ENCODE assay signal across 1 cellular context in genomic region chr1:209675567-209676154, GRCh38.
A peak's percentile ranks its signal among the peaks of the same experiment; 100 is the strongest.
TF ChIP-seq lines count a peak whose summit lies in the region.

No MANE protein-coding gene starts in this region.

TF ChIP-seq in GM12878, 131 proteins besides CTCF, POLR2A, EP300 and RAD21:
- TF ChIP-seq, protein P1, sequence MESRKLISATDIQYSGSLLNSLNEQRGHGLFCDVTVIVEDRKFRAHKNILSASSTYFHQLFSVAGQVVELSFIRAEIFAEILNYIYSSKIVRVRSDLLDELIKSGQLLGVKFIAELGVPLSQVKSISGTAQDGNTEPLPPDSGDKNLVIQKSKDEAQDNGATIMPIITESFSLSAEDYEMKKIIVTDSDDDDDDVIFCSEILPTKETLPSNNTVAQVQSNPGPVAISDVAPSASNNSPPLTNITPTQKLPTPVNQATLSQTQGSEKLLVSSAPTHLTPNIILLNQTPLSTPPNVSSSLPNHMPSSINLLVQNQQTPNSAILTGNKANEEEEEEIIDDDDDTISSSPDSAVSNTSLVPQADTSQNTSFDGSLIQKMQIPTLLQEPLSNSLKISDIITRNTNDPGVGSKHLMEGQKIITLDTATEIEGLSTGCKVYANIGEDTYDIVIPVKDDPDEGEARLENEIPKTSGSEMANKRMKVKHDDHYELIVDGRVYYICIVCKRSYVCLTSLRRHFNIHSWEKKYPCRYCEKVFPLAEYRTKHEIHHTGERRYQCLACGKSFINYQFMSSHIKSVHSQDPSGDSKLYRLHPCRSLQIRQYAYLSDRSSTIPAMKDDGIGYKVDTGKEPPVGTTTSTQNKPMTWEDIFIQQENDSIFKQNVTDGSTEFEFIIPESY (IDR thresholded peaks at IDR 0.05): 0 out of 2 replicates have a peak, but pooled peaks have one; percentile 35
- TF ChIP-seq, protein P2, sequence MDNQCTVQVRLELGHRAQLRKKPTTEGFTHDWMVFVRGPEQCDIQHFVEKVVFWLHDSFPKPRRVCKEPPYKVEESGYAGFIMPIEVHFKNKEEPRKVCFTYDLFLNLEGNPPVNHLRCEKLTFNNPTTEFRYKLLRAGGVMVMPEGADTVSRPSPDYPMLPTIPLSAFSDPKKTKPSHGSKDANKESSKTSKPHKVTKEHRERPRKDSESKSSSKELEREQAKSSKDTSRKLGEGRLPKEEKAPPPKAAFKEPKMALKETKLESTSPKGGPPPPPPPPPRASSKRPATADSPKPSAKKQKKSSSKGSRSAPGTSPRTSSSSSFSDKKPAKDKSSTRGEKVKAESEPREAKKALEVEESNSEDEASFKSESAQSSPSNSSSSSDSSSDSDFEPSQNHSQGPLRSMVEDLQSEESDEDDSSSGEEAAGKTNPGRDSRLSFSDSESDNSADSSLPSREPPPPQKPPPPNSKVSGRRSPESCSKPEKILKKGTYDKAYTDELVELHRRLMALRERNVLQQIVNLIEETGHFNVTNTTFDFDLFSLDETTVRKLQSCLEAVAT (IDR thresholded peaks at IDR 0.05): peak; percentile 44; the same call in 1 of the 2 replicates
- peak; percentile 53; the same call in 1 of the 2 replicates for TF ChIP-seq HDGF (IDR thresholded peaks at IDR 0.05)
- TF ChIP-seq BHLHE40 (IDR thresholded peaks at IDR 0.05; ENCODE audit: borderline replicate concordance in 1 of 2, low read depth in 2 of 2, low read length in 1 of 2): peak in 1 of 2 experiments; percentile 66; a peak in 1 of 4 replicates
- TF ChIP-seq CEBPB (IDR thresholded peaks at IDR 0.05; ENCODE audit: borderline replicate concordance in 1 of 2, low read depth in 2 of 2, low read length in 2 of 2): no peak
